In the genomic region with DNA sequence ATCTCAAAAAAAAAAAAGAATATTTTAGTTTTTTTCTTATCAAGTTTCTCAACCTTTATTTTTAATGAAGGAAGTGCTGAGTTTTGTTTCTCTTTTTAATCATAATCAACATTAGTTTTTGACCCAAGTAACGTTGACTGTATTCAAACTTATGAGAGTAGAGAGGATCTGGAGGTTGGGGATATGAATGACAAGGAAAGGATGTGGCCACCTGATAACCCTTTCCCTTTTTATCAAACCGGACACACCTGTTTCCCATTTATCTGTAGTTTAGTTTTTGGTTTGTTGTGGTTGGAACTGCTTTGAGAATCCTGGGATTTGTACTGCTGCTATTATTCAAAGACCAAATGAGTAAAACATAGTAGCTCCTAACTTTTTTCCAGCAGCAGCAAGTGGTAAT, we compare ENCODE assay signal across 17 cellular contexts.
"Had no signal": no experiment of that assay in that cellular context is flagged by ENCODE, and none has a peak within 500 bp of the region (broad histone marks: within the 10 kb centered on the region; RNA-seq: fewer than 3 reads in every experiment).

No MANE protein-coding gene starts in this region.

- H3K36me3 ChIP-seq: brain microvascular endothelial cell, tibial nerve, vagina had no signal

- H3K9me3 ChIP-seq: tibial nerve, vagina had no signal

- H3K27ac ChIP-seq: brain microvascular endothelial cell, parathyroid adenoma, skin epidermis, tibial nerve, vagina had no signal

- H3K4me3 ChIP-seq: skin epidermis, tibial nerve, vagina had no signal

- ATAC-seq: activated T-helper 17 cell treated with anti-CD3 and anti-CD28 coated beads, Interleukin-2, amount 50 U/mL, for 72 hours; effector memory CD8-positive, alpha-beta T cell had no signal

- H3K4me1 ChIP-seq: parathyroid adenoma, tibial nerve, vagina had no signal

- DNase-seq: activated CD4-positive, alpha-beta T cell treated with anti-CD3 and anti-CD28 coated beads, Interleukin-2, amount 50 U/mL, for 48 hours; activated CD4-positive, CD25-positive, alpha-beta regulatory T cell treated with anti-CD3 and anti-CD28 coated beads, Interleukin-2, amount 50 U/mL, for 72 hours; activated naive CD4-positive, alpha-beta T cell treated with Interleukin-2 at 50 U/mL for 16 hours; anterior cingulate cortex; brain microvascular endothelial cell; effector memory CD8-positive, alpha-beta T cell; immature natural killer cell; naive B cell; retina; stimulated activated CD4-positive, alpha-beta T cell treated with anti-CD3 and anti-CD28 coated beads, Interleukin-4, amount 100 ng/mL, for 24 hours; stimulated activated naive CD4-positive, alpha-beta T cell treated with Interleukin-2 at 50 U/mL for 16 hours; substantia nigra had no signal

- H3K27me3 ChIP-seq: brain microvascular endothelial cell, tibial nerve, vagina had no signal
